1 cellular context compared by ENCODE assay signal in the genomic region with DNA sequence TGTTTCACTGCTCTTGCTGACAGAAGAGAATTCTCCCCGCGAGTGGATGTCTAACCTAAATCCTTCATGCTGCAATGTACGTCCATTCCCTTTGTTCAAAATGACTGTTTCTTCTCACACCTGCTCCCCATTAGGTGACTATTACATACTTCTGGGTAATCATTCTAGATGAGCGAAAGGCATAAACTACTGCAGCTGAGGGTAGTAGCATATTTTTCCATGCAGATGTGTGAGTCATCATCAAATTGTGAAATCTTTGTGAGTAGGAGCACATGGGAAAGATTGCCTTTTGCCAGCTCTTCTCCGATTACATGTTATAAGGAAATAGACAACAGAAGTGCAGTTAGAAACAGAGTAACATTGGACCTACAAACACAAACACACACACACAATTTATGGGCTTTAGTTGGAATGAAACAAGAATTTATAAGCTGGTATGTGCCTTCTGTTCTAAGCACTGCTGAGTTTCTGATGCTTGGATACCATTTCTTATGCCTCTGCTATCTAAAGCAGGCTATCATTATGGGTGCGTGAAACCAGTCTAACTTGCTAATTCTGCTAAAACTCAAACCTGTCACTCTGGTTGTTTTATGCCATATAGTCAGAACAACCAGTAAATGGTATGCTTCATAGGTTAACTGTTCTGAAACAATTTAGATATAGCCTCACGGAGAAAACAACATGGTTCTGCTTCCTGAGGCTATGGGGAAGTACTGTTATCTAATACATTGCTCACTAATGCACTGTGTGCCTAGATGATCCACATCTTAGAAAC.
TF ChIP-seq lines count a peak whose summit lies in the region.

No MANE protein-coding gene starts in this region.

TF ChIP-seq in A549, 52 proteins besides CTCF, POLR2A, EP300 and RAD21 (continued from another document):
- TF ChIP-seq, protein P1, sequence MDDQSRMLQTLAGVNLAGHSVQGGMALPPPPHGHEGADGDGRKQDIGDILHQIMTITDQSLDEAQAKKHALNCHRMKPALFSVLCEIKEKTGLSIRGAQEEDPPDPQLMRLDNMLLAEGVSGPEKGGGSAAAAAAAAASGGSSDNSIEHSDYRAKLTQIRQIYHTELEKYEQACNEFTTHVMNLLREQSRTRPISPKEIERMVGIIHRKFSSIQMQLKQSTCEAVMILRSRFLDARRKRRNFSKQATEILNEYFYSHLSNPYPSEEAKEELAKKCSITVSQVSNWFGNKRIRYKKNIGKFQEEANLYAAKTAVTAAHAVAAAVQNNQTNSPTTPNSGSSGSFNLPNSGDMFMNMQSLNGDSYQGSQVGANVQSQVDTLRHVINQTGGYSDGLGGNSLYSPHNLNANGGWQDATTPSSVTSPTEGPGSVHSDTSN (IDR thresholded peaks at IDR 0.05): no peak
- TF ChIP-seq KDM5A (IDR thresholded peaks at IDR 0.05) (no peak), CEBPB (IDR thresholded peaks at IDR 0.05) (peak; percentile 24 to 46; a peak in 3 of 4 replicates)
